8 cellular contexts compared by ENCODE assay signal in genomic region chr7:151085691-151086620, GRCh38. TPM values are rescaled to one million over a fixed set of nuclear protein-coding genes. Genes with fewer than 3 reads are reported as not detected.
A peak's percentile ranks its signal among the peaks of the same experiment; 100 is the strongest.
DNase-seq lines count a peak whose midpoint lies in the region; ATAC-seq and FAIRE-seq lines count a peak whose summit lies in the region.

Gene AGAP3 (plus strand): TSS chr7:151086475. CDS start chr7:151086742, 267 bp downstream.

- peaks cover 34% of the 10 kb centered on the region for H3K27me3 Mint-ChIP-seq in stimulated activated naive CD8-positive, alpha-beta T cell treated with anti-CD3 and anti-CD28 coated beads, Interleukin-15, amount 100 ng/mL, for 72 hours

- ATAC-seq in GM19467 (IDR thresholded peaks at IDR 0.05; ENCODE audit: unreplicated experiment), result peak; percentile 43
- peak; percentile 21 for ATAC-seq in stimulated activated naive CD8-positive, alpha-beta T cell treated with anti-CD3 and anti-CD28 coated beads, Interleukin-15, amount 100 ng/mL, for 72 hours

- no peak for FAIRE-seq in HTR-8/SVneo (lab: Jason Lieb, UNC)

- H3K9me3 ChIP-seq in esophagus (ENCODE audit: control insufficient read depth in 2 of 2, insufficient read depth in 1 of 2, low read depth in 1 of 2, low read length in 1 of 2), result no peaks in the 10 kb centered on the region

- DNase-seq in COLO829 (ENCODE audit: low spot score), result peak; percentile 49
- peak; percentile 77 for DNase-seq in HTR-8/SVneo (ENCODE audit: insufficient read length, low spot score)
- peak; percentile 74 for DNase-seq in OCI-M1 (lab: John Stamatoyannopoulos, UW)
- peak; percentile 57 to 68 for DNase-seq in activated T-cell treated with anti-CD3 and anti-CD28 coated beads, Interleukin-2, amount 50 U/mL, for 48 hours
- DNase-seq in mucosa of gallbladder (ENCODE audit: low spot score), result peak; percentile 79
- peak; percentile 26 to 41 for DNase-seq in stimulated activated naive CD8-positive, alpha-beta T cell treated with anti-CD3 and anti-CD28 coated beads, Interleukin-15, amount 100 ng/mL, for 72 hours

- H3K4me1 Mint-ChIP-seq in stimulated activated naive CD8-positive, alpha-beta T cell treated with anti-CD3 and anti-CD28 coated beads, Interleukin-15, amount 100 ng/mL, for 72 hours, result peaks cover 63% of the 10 kb centered on the region

- peak within 1 kb of the TSS; percentile 63 to 83 for H3K27ac Mint-ChIP-seq in stimulated activated naive CD8-positive, alpha-beta T cell treated with anti-CD3 and anti-CD28 coated beads, Interleukin-15, amount 100 ng/mL, for 72 hours

- 1% methylated on average over 48 to 82 of the region's 84 CpGs for WGBS in esophagus, 2 donors

- H3K4me1 ChIP-seq in esophagus (ENCODE audit: control insufficient read depth in 2 of 2, insufficient read depth in 2 of 2, low read length in 1 of 2), result peaks cover 17 to 31% of the 10 kb centered on the region in 2 donors

- H3K36me3 ChIP-seq in esophagus (ENCODE audit: control insufficient read depth in 2 of 2, insufficient read depth in 2 of 2, low read length in 1 of 2), result no peaks in the 10 kb centered on the region

- H3K4me3 ChIP-seq in esophagus (ENCODE audit: low read depth in 1 of 2, low read length in 2 of 2), result peak within 1 kb of the TSS; percentile 55 to 78

- H3K27ac ChIP-seq in esophagus (ENCODE audit: low read depth in 2 of 2, low read length in 1 of 2), result peak within 1 kb of the TSS; percentile 82 to 84

- no peaks in the 10 kb centered on the region for H3K9me3 Mint-ChIP-seq in stimulated activated naive CD8-positive, alpha-beta T cell treated with anti-CD3 and anti-CD28 coated beads, Interleukin-15, amount 100 ng/mL, for 72 hours

- peak within 1 kb of the TSS; percentile 90 to 91 for H3K4me3 Mint-ChIP-seq in stimulated activated naive CD8-positive, alpha-beta T cell treated with anti-CD3 and anti-CD28 coated beads, Interleukin-15, amount 100 ng/mL, for 72 hours

- no peaks in the 10 kb centered on the region for H3K27me3 ChIP-seq in esophagus (ENCODE audit: control insufficient read depth in 1 of 2, insufficient read depth in 2 of 2, low read length in 2 of 2)

RNA-seq across cellular contexts. Expression of gene AGAP3, which starts in this region (rescaled TPM):
- 10 to 100 TPM; 60.8 to 98.8 TPM for polyA plus RNA-seq in esophagus
- 98.4 TPM for total RNA-seq in mucosa of gallbladder

Comparison
In these comparisons a context has a peak if more than half of its experiments do, and no peak if none do; other contexts are left out.
1. Peak in every context shown above with its lines: DNase-seq, ATAC-seq, H3K4me3 ChIP-seq and H3K27ac ChIP-seq.